24 cellular contexts compared by ENCODE assay signal in the genomic region with DNA sequence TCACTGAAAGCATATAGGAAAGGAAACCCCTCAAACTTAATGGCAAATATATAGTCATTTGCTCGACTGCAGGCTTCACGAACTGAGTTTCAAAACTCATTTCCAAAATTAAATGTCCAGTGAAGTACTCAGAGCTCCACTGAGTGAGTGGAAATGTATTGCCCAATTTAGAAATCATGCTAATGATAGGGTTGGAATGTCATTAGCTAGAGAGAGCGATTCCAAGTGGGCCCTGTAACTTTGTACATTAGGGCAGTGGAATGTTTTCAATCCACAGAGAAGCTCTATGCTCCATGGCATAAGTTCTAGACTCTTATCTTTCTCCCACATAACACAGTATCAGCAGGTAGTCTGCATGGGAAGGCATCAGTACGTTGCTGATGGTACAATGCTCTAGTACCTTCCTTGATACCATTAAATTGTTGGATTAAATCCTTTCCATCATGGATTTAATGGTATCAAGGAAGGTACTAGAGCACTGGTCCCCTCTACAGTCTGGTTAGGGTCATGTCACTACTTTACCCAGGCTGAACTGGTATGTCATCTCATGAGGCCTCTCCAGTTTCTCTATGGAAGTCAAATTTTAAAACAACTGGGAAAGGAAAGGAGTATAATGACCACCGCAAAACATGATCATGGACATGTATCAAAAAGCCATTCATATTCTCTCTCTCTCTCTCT.
"Had no signal": no experiment of that assay in that cellular context is flagged by ENCODE, and none has a peak within 500 bp of the region (broad histone marks: within the 10 kb centered on the region; RNA-seq: fewer than 3 reads in every experiment).

No MANE protein-coding gene starts in this region.

- H3K4me3 ChIP-seq: Peyer's patch had no signal

- H3K9me3 ChIP-seq: Peyer's patch had no signal

- H3K27ac Mint-ChIP-seq: activated CD8-positive, alpha-beta T cell treated with anti-CD3 and anti-CD28 coated beads, Interleukin-2, amount 10 ng/mL, durations not matched to agents 7 days and 5 days; activated naive CD8-positive, alpha-beta T cell; brain; T-helper 1 cell treated with Interleukin-12 subunit alpha and Interleukin-12 subunit beta and Interleukin-4 antibody, amounts not matched to agents 30 μg/mL and 1 μg/mL, for 36 hours had no signal

- H3K4me1 ChIP-seq: Peyer's patch had no signal

- ATAC-seq: activated CD8-positive, alpha-beta T cell treated with anti-CD3 and anti-CD28 coated beads, Interleukin-2, amount 10 ng/mL, durations not matched to agents 7 days and 5 days had no signal

- H3K36me3 ChIP-seq: Peyer's patch had no signal

- FAIRE-seq: astrocyte had no signal

- DNase-seq: activated CD4-positive, alpha-beta T cell treated with anti-CD3 and anti-CD28 coated beads for 48 hours; activated CD4-positive, alpha-beta T cell treated with anti-CD3 and anti-CD28 coated beads, Interleukin-2, amount 50 U/mL, for 4 hours; activated CD4-positive, CD25-positive, alpha-beta regulatory T cell treated with anti-CD3 and anti-CD28 coated beads, Interleukin-2, amount 50 U/mL, for 72 hours; activated CD8-positive, alpha-beta memory T cell treated with anti-CD3 and anti-CD28 coated beads, Interleukin-2, amount 50 U/mL, for 48 hours; activated CD8-positive, alpha-beta T cell treated with anti-CD3 and anti-CD28 coated beads, Interleukin-2, amount 10 ng/mL, durations not matched to agents 7 days and 5 days; activated naive CD4-positive, alpha-beta T cell; activated T-cell treated with anti-CD3 and anti-CD28 coated beads, Interleukin-2, amount 50 U/mL, for 1 hour; amygdala; Kasumi-1; KBM-7; NCI-H1105 treated with DMSO at 0.1 percent for 48 hours; NCI-H1436 treated with DMSO at 0.1 percent for 48 hours; NCI-H187; NCI-H2081; NCI-H510A treated with DMSO at 0.1 percent for 48 hours; NCI-H69; NK-92 treated with Interleukin-12 subunit alpha and Interleukin-12 subunit beta, amount 100 ng/mL, for 24 hours; Peyer's patch; SHP77 treated with DMSO at 0.1 percent for 48 hours had no signal

- H3K27ac ChIP-seq: Peyer's patch, RWPE1 had no signal

- H3K27me3 ChIP-seq: Peyer's patch had no signal

- H3K4me3 Mint-ChIP-seq: activated CD8-positive, alpha-beta T cell treated with anti-CD3 and anti-CD28 coated beads, Interleukin-2, amount 10 ng/mL, durations not matched to agents 7 days and 5 days; activated naive CD8-positive, alpha-beta T cell; brain; T-helper 1 cell treated with Interleukin-12 subunit alpha and Interleukin-12 subunit beta and Interleukin-4 antibody, amounts not matched to agents 30 μg/mL and 1 μg/mL, for 36 hours had no signal
